ENCODE assay signal across 15 cellular contexts in genomic region chr12:121522962-121523361, GRCh38. TPM values are rescaled to one million over a fixed set of nuclear protein-coding genes. Genes with fewer than 3 reads are reported as not detected.
DNase-seq lines count a peak whose midpoint lies in the region; ATAC-seq, FAIRE-seq and TF ChIP-seq lines count a peak whose summit lies in the region.
"Had no signal": no experiment of that assay in that cellular context is flagged by ENCODE, and none has a peak within 500 bp of the region (broad histone marks: within the 10 kb centered on the region; RNA-seq: fewer than 3 reads in every experiment).

No MANE protein-coding gene starts in this region.

- TF ChIP-seq CTCF in GM06990 (IDR thresholded peaks at IDR 0.05; ENCODE audit: insufficient read depth, low read length, poor library complexity, severe bottlenecking) (no peak), PC-9 (conservative IDR thresholded peaks at IDR 0.05) (no peak)

- CTCF ChIA-PET in PC-9 (lab: Charles Lee) = no interaction called here

- ATAC-seq in GM18873 (IDR thresholded peaks at IDR 0.05; ENCODE audit: low FRiP score, unreplicated experiment) (peak; percentile 43), GM18870 (IDR thresholded peaks at IDR 0.05; ENCODE audit: unreplicated experiment) (no peak)
- ATAC-seq: activated naive CD4-positive, alpha-beta T cell treated with anti-CD3 and anti-CD28 coated beads, Interleukin-2, amount 50 U/mL, for 72 hours had no signal

- H3K4me1 Mint-ChIP-seq in IgD-negative memory B cell = peaks cover 24 to 35% (median 30%) of the 10 kb centered on the region in 3 donors

- H3K27me3 ChIP-seq in GM06990 (replicated peaks; ENCODE audit: control insufficient read depth, insufficient read depth, low read length) (no peaks in the 10 kb centered on the region), layer of hippocampus (ENCODE audit: control insufficient read depth, insufficient read depth, low read length) (no peaks in the 10 kb centered on the region), PC-9 (ENCODE audit: insufficient read depth, low read depth) (no peaks in the 10 kb centered on the region)
- H3K27me3 ChIP-seq: esophagus squamous epithelium had no signal

- H2AFZ ChIP-seq in PC-9 = no peak overlapping the region

- H3K4me2 ChIP-seq in PC-9 = no peak overlapping the region

- peak overlapping the region; percentile 43 for H3K4me3 ChIP-seq in GM06990 (replicated peaks; ENCODE audit: low read depth, low read length)
- no peak overlapping the region for H3K4me3 ChIP-seq in PC-9
- H3K4me3 ChIP-seq: esophagus squamous epithelium had no signal

- H3K4me1 ChIP-seq in PC-9 (replicated peaks; ENCODE audit: insufficient read depth) = no peaks in the 10 kb centered on the region
- H3K4me1 ChIP-seq: esophagus squamous epithelium had no signal

- POLR2A ChIA-PET in PC-9 (lab: Charles Lee; ENCODE audit: unreplicated experiment) = no interaction called here

- H3K36me3 ChIP-seq in GM06990 (ENCODE audit: control insufficient read depth, insufficient read depth, low read length) (peaks cover 33% of the 10 kb centered on the region), PC-9 (ENCODE audit: low read depth) (no peaks in the 10 kb centered on the region)

- H3K27ac ChIP-seq in layer of hippocampus (ENCODE audit: low read depth, low read length) (peak overlapping the region; percentile 83), PC-9 (no peak overlapping the region)
- H3K27ac ChIP-seq: esophagus squamous epithelium had no signal

- intact Hi-C loops in PC-9 (cut with micrococcal nuclease; ENCODE audit: unreplicated experiment) = no loop called here

- no peaks in the 10 kb centered on the region for H3K9me2 ChIP-seq in PC-9 (ENCODE audit: insufficient read depth)

- H3K9me3 Mint-ChIP-seq in IgD-negative memory B cell = no peaks in the 10 kb centered on the region
- H3K9me3 Mint-ChIP-seq: activated naive CD4-positive, alpha-beta T cell treated with anti-CD3 and anti-CD28 coated beads, Interleukin-2, amount 50 U/mL, for 72 hours had no signal

- H3K79me2 ChIP-seq in PC-9 (ENCODE audit: low read depth) = no peaks in the 10 kb centered on the region

- no peaks in the 10 kb centered on the region for H3F3A ChIP-seq in PC-9 (ENCODE audit: insufficient read depth, low read depth)

- DNase-seq in GM06990 (ENCODE audit: extremely low read depth, insufficient read length) (peak; percentile 75), frontal cortex (ENCODE audit: low spot score in 2 of 2) (no peak), PC-9 (no peak), DMS 273 treated with DMSO at 0.1 percent for 48 hours (lab: John Stamatoyannopoulos, UW) (no peak)
- DNase-seq: esophagus squamous epithelium; NCI-H1105 treated with DMSO at 0.1 percent for 48 hours; NCI-H774; stimulated activated CD4-positive, alpha-beta T cell treated with anti-CD3 and anti-CD28 coated beads, Interleukin-2, amount 100 ng/mL, for 24 hours; stimulated activated naive CD4-positive, alpha-beta T cell treated with Interleukin-2 at 50 U/mL for 16 hours had no signal

- H3K9me3 ChIP-seq in PC-9 (ENCODE audit: insufficient read depth, low read depth) = no peaks in the 10 kb centered on the region
- H3K9me3 ChIP-seq: esophagus squamous epithelium had no signal

- peak overlapping the region; percentile 56 to 94 (median 84) for H3K4me3 Mint-ChIP-seq in IgD-negative memory B cell

- H3K27ac Mint-ChIP-seq in IgD-negative memory B cell = peak overlapping the region; percentile 14 to 93 (median 59)
- H3K27ac Mint-ChIP-seq: activated naive CD4-positive, alpha-beta T cell treated with anti-CD3 and anti-CD28 coated beads, Interleukin-2, amount 50 U/mL, for 72 hours had no signal

- H3K27me3 Mint-ChIP-seq in IgD-negative memory B cell = peaks cover 1% of the 10 kb centered on the region

- no TSS peak for BruUV-seq in PC-9 (replicated peaks; lab: Mats Ljungman, UMichigan)

- H3K36me3 Mint-ChIP-seq in IgD-negative memory B cell = no peaks in the 10 kb centered on the region
- H3K36me3 Mint-ChIP-seq: activated naive CD4-positive, alpha-beta T cell treated with anti-CD3 and anti-CD28 coated beads, Interleukin-2, amount 50 U/mL, for 72 hours had no signal

- H4K20me1 ChIP-seq in PC-9 (ENCODE audit: insufficient read depth) = no peaks in the 10 kb centered on the region

- no peak for FAIRE-seq in frontal cortex (lab: Jason Lieb, UNC)
- FAIRE-seq: colon had no signal

RNA-seq across cellular contexts. Expression of gene KDM2B, which starts 57.9 kb away (rescaled TPM):
- 49.0 TPM for polyA plus RNA-seq in IgD-negative memory B cell
- total RNA-seq in frontal cortex = 99.5 TPM
- total RNA-seq in PC-9 (2021) = 43.6 and 45.1 TPM in 2 replicates
